In the genomic region with DNA sequence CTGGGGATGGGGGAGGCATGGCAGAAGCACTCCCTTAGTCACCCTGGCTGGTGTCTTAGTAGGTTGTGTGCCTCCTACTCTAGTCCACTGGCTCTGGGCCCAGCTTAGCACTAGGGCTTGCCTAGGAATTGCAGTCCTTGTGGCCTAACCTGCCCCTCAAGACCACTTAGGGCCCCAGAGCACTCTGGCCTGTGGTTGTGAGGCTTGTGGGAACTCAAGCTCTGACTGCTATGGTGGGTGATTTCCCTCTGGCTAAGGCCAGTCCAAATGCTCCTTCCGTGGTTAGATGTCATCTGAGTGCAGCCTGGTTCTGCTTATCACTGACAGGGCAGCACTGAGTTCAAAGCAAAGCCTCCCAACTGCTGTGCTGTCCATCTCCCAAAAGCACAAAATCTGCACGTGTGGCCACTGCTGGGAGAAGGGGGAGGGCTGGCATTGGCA, we compare ENCODE assay signal across 1 cellular context.
TF ChIP-seq lines count a peak whose summit lies in the region.

No MANE protein-coding gene starts in this region.

TF ChIP-seq in HCT116, 20 proteins besides CTCF, POLR2A, EP300 and RAD21 (continued from another document):
- no peak for TF ChIP-seq ATF3 (IDR thresholded peaks at IDR 0.05)
- no peak for TF ChIP-seq ZBTB33 (IDR thresholded peaks at IDR 0.05; ENCODE audit: extremely low read depth, insufficient replicate concordance, low read length)
- TF ChIP-seq, protein P1, sequence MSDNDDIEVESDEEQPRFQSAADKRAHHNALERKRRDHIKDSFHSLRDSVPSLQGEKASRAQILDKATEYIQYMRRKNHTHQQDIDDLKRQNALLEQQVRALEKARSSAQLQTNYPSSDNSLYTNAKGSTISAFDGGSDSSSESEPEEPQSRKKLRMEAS (IDR thresholded peaks at IDR 0.05), result no peak
- TF ChIP-seq EGR1 (IDR thresholded peaks at IDR 0.05; ENCODE audit: low read depth), result no peak
- TF ChIP-seq, protein P2, sequence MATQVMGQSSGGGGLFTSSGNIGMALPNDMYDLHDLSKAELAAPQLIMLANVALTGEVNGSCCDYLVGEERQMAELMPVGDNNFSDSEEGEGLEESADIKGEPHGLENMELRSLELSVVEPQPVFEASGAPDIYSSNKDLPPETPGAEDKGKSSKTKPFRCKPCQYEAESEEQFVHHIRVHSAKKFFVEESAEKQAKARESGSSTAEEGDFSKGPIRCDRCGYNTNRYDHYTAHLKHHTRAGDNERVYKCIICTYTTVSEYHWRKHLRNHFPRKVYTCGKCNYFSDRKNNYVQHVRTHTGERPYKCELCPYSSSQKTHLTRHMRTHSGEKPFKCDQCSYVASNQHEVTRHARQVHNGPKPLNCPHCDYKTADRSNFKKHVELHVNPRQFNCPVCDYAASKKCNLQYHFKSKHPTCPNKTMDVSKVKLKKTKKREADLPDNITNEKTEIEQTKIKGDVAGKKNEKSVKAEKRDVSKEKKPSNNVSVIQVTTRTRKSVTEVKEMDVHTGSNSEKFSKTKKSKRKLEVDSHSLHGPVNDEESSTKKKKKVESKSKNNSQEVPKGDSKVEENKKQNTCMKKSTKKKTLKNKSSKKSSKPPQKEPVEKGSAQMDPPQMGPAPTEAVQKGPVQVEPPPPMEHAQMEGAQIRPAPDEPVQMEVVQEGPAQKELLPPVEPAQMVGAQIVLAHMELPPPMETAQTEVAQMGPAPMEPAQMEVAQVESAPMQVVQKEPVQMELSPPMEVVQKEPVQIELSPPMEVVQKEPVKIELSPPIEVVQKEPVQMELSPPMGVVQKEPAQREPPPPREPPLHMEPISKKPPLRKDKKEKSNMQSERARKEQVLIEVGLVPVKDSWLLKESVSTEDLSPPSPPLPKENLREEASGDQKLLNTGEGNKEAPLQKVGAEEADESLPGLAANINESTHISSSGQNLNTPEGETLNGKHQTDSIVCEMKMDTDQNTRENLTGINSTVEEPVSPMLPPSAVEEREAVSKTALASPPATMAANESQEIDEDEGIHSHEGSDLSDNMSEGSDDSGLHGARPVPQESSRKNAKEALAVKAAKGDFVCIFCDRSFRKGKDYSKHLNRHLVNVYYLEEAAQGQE (IDR thresholded peaks at IDR 0.05; ENCODE audit: low read depth), result no peak
